2 cellular contexts compared by ENCODE assay signal in genomic region chr6:43304882-43305281, GRCh38.
A peak's percentile ranks its signal among the peaks of the same experiment; 100 is the strongest.
TF ChIP-seq lines count a peak whose summit lies in the region.

No MANE protein-coding gene starts in this region.

TF ChIP-seq in HepG2, 621 proteins besides CTCF, POLR2A, EP300 and RAD21:
- no peak for TF ChIP-seq ZNF160 (CRISPR knock-in tag; IDR thresholded peaks at IDR 0.05)
- TF ChIP-seq ZMYM3 (CRISPR knock-in tag; IDR thresholded peaks at IDR 0.05): peak; percentile 87
- TF ChIP-seq ZNF768 (CRISPR knock-in tag; IDR thresholded peaks at IDR 0.05): peak; percentile 97
- TF ChIP-seq, protein P1, sequence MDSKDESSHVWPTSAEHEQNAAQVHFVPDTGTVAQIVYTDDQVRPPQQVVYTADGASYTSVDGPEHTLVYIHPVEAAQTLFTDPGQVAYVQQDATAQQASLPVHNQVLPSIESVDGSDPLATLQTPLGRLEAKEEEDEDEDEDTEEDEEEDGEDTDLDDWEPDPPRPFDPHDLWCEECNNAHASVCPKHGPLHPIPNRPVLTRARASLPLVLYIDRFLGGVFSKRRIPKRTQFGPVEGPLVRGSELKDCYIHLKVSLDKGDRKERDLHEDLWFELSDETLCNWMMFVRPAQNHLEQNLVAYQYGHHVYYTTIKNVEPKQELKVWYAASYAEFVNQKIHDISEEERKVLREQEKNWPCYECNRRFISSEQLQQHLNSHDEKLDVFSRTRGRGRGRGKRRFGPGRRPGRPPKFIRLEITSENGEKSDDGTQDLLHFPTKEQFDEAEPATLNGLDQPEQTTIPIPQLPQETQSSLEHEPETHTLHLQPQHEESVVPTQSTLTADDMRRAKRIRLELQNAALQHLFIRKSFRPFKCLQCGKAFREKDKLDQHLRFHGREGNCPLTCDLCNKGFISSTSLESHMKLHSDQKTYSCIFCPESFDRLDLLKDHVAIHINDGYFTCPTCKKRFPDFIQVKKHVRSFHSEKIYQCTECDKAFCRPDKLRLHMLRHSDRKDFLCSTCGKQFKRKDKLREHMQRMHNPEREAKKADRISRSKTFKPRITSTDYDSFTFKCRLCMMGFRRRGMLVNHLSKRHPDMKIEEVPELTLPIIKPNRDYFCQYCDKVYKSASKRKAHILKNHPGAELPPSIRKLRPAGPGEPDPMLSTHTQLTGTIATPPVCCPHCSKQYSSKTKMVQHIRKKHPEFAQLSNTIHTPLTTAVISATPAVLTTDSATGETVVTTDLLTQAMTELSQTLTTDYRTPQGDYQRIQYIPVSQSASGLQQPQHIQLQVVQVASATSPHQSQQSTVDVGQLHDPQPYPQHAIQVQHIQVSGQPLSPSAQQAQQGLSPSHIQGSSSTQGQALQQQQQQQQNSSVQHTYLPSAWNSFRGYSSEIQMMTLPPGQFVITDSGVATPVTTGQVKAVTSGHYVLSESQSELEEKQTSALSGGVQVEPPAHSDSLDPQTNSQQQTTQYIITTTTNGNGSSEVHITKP (CRISPR knock-in tag; IDR thresholded peaks at IDR 0.05; ENCODE audit: low read depth): no peak

TF ChIP-seq in H1, 55 proteins besides CTCF, POLR2A, EP300 and RAD21:
- no peak for TF ChIP-seq SAP30 (IDR thresholded peaks at IDR 0.05; ENCODE audit: insufficient read depth, insufficient replicate concordance, low read length)
- peak; percentile 82; the same call in 1 of the 2 replicates for TF ChIP-seq KDM1A (IDR thresholded peaks at IDR 0.05; ENCODE audit: borderline replicate concordance, low read length)
- TF ChIP-seq TEAD4 (IDR thresholded peaks at IDR 0.05; ENCODE audit: low read depth, low read length): no peak
- no peak for TF ChIP-seq SRF (IDR thresholded peaks at IDR 0.05; ENCODE audit: low read depth, low read length)
